In genomic region chr6:11969092-11969491, GRCh38 we compare ENCODE assay signal across 1 cellular context.
TF ChIP-seq lines count a peak whose summit lies in the region.

No MANE protein-coding gene starts in this region.

TF ChIP-seq in K562, 482 proteins besides CTCF, POLR2A, EP300 and RAD21 (continued from another document):
- no peak for TF ChIP-seq CUX1 (CRISPR knock-in tag; IDR thresholded peaks at IDR 0.05)
- no peak for TF ChIP-seq GABPB2 (CRISPR knock-in tag; conservative IDR thresholded peaks at IDR 0.05)
